ENCODE assay signal across 11 cellular contexts in the genomic region with DNA sequence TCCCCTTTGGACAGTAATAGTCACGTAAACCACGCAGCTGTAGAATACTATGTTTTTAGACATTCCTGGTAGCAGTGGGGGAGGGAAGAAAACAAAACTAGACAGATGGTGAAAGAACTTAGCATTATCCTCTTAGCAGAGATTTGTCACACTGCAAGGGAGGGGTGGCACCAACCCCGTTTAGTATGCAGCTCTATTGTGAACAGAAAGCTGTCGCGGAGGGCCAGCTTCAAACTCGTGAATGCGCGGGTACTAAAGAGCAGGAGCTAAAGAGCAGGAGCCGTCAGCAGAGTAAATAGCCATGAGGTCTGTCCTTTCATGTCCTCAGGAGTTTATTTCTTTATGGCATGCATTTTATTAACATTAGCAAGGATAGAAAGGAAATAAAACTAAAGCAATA.
A peak's percentile ranks its signal among the peaks of the same experiment; 100 is the strongest.
DNase-seq lines count a peak whose midpoint lies in the region; ATAC-seq, FAIRE-seq and TF ChIP-seq lines count a peak whose summit lies in the region.
"Had no signal": no experiment of that assay in that cellular context is flagged by ENCODE, and none has a peak within 500 bp of the region (broad histone marks: within the 10 kb centered on the region; RNA-seq: fewer than 3 reads in every experiment).

No MANE protein-coding gene starts in this region.

- peaks cover 21% of the 10 kb centered on the region for H3K4me1 Mint-ChIP-seq in astrocyte (ENCODE audit: low read depth, unreplicated experiment)
- peaks cover 6% of the 10 kb centered on the region for H3K4me1 Mint-ChIP-seq in T-helper 17 cell
- H3K4me1 Mint-ChIP-seq: activated naive CD4-positive, alpha-beta T cell treated with anti-CD3 and anti-CD28 coated beads, Interleukin-2, amount 50 U/mL, for 24 hours had no signal

- TF ChIP-seq CTCF in astrocyte (IDR thresholded peaks at IDR 0.05; ENCODE audit: insufficient read depth, low read depth, low read length), result no peak
- TF ChIP-seq CTCF in upper lobe of right lung (IDR thresholded peaks at IDR 0.05), result no peak

- ATAC-seq in Right ventricle myocardium superior (ENCODE audit: poor library complexity) (peak; percentile 49), upper lobe of right lung (peak; percentile 44), GM18858 (IDR thresholded peaks at IDR 0.05; ENCODE audit: unreplicated experiment) (no peak), T-helper 17 cell (no peak)

- H2AFZ ChIP-seq in astrocyte (ENCODE audit: low read depth, low read length), result peak overlapping the region; percentile 47

- peaks cover 2% of the 10 kb centered on the region for H3K9me3 Mint-ChIP-seq in astrocyte (ENCODE audit: unreplicated experiment)
- H3K9me3 Mint-ChIP-seq: activated naive CD4-positive, alpha-beta T cell treated with anti-CD3 and anti-CD28 coated beads, Interleukin-2, amount 50 U/mL, for 24 hours; H9 had no signal

- H3K4me1 ChIP-seq in astrocyte (ENCODE audit: insufficient read depth, low read length) (peaks cover 10% of the 10 kb centered on the region), upper lobe of right lung (no peaks in the 10 kb centered on the region)

- H3K9me3 ChIP-seq in astrocyte (ENCODE audit: insufficient read depth, low read depth, low read length) (no peaks in the 10 kb centered on the region), upper lobe of right lung (no peaks in the 10 kb centered on the region), T-helper 17 cell (ENCODE audit: control insufficient read depth, low read length, poor library complexity, severe bottlenecking) (no peaks in the 10 kb centered on the region)

- peak overlapping the region; percentile 11 for H3K9ac ChIP-seq in astrocyte (ENCODE audit: low read length)

- no peaks in the 10 kb centered on the region for H4K20me1 ChIP-seq in astrocyte (ENCODE audit: insufficient read depth, low read length)

- H3K79me2 ChIP-seq in astrocyte (ENCODE audit: insufficient read depth, low read length), result no peaks in the 10 kb centered on the region

- no peak for FAIRE-seq in astrocyte (lab: Jason Lieb, UNC)

- H3K4me2 ChIP-seq in astrocyte (ENCODE audit: low read length), result peak overlapping the region; percentile 77

- intact Hi-C loops in Right ventricle myocardium superior (cut with DNase I), result no loop called here
- intact Hi-C loops in cardiac septum (cut with DNase I), result no loop called here
- intact Hi-C loops in upper lobe of right lung (cut with DNase I), result no loop called here

- H3K27me3 ChIP-seq in astrocyte (ENCODE audit: insufficient read depth, low read length) (no peaks in the 10 kb centered on the region), upper lobe of right lung (no peaks in the 10 kb centered on the region)

- H3K27ac ChIP-seq in astrocyte (ENCODE audit: low read depth, low read length), result peak overlapping the region; percentile 22
- H3K27ac ChIP-seq in upper lobe of right lung, result no peak overlapping the region

- H3K36me3 Mint-ChIP-seq in astrocyte (ENCODE audit: low read depth, unreplicated experiment), result no peaks in the 10 kb centered on the region
- H3K36me3 Mint-ChIP-seq in T-helper 17 cell (ENCODE audit: low read depth), result peaks cover 3% of the 10 kb centered on the region
- H3K36me3 Mint-ChIP-seq: activated naive CD4-positive, alpha-beta T cell treated with anti-CD3 and anti-CD28 coated beads, Interleukin-2, amount 50 U/mL, for 24 hours; CD14-positive monocyte had no signal

- H3K36me3 ChIP-seq in astrocyte (ENCODE audit: insufficient read depth, low read length) (no peaks in the 10 kb centered on the region), upper lobe of right lung (no peaks in the 10 kb centered on the region)

- no peaks in the 10 kb centered on the region for H3K27me3 Mint-ChIP-seq in astrocyte (ENCODE audit: low read depth, unreplicated experiment)
- no peaks in the 10 kb centered on the region for H3K27me3 Mint-ChIP-seq in T-helper 17 cell
- H3K27me3 Mint-ChIP-seq: activated naive CD4-positive, alpha-beta T cell treated with anti-CD3 and anti-CD28 coated beads, Interleukin-2, amount 50 U/mL, for 24 hours had no signal

- peak overlapping the region; percentile 86 for H3K27ac Mint-ChIP-seq in astrocyte (ENCODE audit: unreplicated experiment)
- no peak overlapping the region for H3K27ac Mint-ChIP-seq in T-helper 17 cell
- H3K27ac Mint-ChIP-seq: activated naive CD4-positive, alpha-beta T cell treated with anti-CD3 and anti-CD28 coated beads, Interleukin-2, amount 50 U/mL, for 24 hours had no signal

- H3K4me3 ChIP-seq in astrocyte (ENCODE audit: insufficient read depth, low read depth, low read length), result peak overlapping the region; percentile 24
- H3K4me3 ChIP-seq in upper lobe of right lung, result no peak overlapping the region

- no peak for DNase-seq in Right ventricle myocardium superior
- DNase-seq in cardiac septum (ENCODE audit: low spot score), result no peak
- DNase-seq in astrocyte (ENCODE audit: low read depth), result peak; percentile 12
- DNase-seq in lung microvascular endothelial cell (ENCODE audit: low read depth in 2 of 2), result peak; percentile 27 to 52
- DNase-seq in upper lobe of right lung, result no peak
- DNase-seq in stimulated activated CD4-positive, alpha-beta T cell treated with anti-CD3 and anti-CD28 coated beads, Interleukin-4, amount 100 ng/mL, for 1 hour, result no peak
- no peak for DNase-seq in T-helper 17 cell
- DNase-seq: H9 had no signal

- H3K4me3 Mint-ChIP-seq in astrocyte (ENCODE audit: unreplicated experiment) (peak overlapping the region; percentile 2), T-helper 17 cell (no peak overlapping the region)
- H3K4me3 Mint-ChIP-seq: activated naive CD4-positive, alpha-beta T cell treated with anti-CD3 and anti-CD28 coated beads, Interleukin-2, amount 50 U/mL, for 24 hours; H9 had no signal

Comparison
In these comparisons a context has a peak if more than half of its experiments do, and no peak if none do; other contexts are left out.
1. ATAC-seq: peak in Right ventricle myocardium superior (single experiment) and upper lobe of right lung (single experiment); none in GM18858 (single experiment) and T-helper 17 cell (single experiment).
2. DNase-seq: peak in astrocyte (single experiment) and lung microvascular endothelial cell (2 of 2); none in Right ventricle myocardium superior (single experiment), cardiac septum (single experiment), upper lobe of right lung (single experiment), stimulated activated CD4-positive, alpha-beta T cell treated with anti-CD3 and anti-CD28 coated beads, Interleukin-4, amount 100 ng/mL, for 1 hour (single experiment) and T-helper 17 cell (0 of 3).